In genomic region chr17:42985225-42985624, GRCh38 we compare ENCODE assay signal across 1 cellular context.
TF ChIP-seq lines count a peak whose summit lies in the region.

No MANE protein-coding gene starts in this region.

TF ChIP-seq in SK-N-SH, 30 proteins besides CTCF, POLR2A, EP300 and RAD21 (continued from another document):
- TF ChIP-seq, protein P1, sequence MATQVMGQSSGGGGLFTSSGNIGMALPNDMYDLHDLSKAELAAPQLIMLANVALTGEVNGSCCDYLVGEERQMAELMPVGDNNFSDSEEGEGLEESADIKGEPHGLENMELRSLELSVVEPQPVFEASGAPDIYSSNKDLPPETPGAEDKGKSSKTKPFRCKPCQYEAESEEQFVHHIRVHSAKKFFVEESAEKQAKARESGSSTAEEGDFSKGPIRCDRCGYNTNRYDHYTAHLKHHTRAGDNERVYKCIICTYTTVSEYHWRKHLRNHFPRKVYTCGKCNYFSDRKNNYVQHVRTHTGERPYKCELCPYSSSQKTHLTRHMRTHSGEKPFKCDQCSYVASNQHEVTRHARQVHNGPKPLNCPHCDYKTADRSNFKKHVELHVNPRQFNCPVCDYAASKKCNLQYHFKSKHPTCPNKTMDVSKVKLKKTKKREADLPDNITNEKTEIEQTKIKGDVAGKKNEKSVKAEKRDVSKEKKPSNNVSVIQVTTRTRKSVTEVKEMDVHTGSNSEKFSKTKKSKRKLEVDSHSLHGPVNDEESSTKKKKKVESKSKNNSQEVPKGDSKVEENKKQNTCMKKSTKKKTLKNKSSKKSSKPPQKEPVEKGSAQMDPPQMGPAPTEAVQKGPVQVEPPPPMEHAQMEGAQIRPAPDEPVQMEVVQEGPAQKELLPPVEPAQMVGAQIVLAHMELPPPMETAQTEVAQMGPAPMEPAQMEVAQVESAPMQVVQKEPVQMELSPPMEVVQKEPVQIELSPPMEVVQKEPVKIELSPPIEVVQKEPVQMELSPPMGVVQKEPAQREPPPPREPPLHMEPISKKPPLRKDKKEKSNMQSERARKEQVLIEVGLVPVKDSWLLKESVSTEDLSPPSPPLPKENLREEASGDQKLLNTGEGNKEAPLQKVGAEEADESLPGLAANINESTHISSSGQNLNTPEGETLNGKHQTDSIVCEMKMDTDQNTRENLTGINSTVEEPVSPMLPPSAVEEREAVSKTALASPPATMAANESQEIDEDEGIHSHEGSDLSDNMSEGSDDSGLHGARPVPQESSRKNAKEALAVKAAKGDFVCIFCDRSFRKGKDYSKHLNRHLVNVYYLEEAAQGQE (IDR thresholded peaks at IDR 0.05; ENCODE audit: low read depth, low read length), result no peak
- no peak for TF ChIP-seq POLR2AphosphoS5 (IDR thresholded peaks at IDR 0.05; ENCODE audit: low read depth, low read length)
TF ChIP-seq in SK-N-SH: peak in this region for 0.
